Comparison of ENCODE assay signal across 1 cellular context in the genomic region with DNA sequence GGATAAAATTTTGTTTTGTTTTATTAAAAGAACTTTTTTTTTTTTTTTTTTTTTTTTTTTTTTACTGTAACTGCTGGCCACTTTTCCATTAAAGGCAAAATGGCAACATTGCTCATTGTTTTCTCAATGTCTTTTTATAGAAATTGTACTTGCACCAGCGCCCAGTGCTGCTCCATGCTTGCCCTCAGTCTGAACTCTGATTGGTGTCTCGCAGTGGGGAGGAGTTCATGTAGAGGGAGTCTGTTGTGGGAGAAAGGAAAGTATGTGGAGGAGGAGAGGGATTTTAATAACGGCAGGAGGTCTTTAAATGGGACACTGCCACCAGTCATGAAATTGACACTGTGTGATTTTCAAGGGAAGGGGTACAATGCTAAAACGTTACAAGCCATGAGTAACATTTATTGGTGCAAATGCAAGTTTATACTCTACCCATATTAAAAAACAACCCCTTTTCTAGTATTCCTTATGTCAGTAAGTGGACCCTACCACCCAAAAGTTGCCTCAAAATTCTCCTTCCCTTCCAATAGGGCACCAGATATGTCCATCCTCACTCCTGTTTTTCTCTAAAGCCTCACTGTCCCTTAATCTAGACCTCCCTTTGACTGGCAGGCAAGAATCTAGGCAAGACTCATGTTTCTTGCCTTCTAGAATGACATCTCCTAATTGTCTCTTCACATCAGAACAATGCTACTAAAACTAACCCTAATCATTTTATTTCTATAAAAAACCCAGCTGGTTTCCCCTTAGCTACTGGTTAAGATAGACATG.
TF ChIP-seq lines count a peak whose summit lies in the region.

No MANE protein-coding gene starts in this region.

TF ChIP-seq in IMR-90, 13 proteins besides CTCF, POLR2A, EP300 and RAD21 (continued from another document):
- TF ChIP-seq CEBPB (IDR thresholded peaks at IDR 0.05; ENCODE audit: low read depth, low read length) = no peak
- TF ChIP-seq FOS (IDR thresholded peaks at IDR 0.05; ENCODE audit: low read depth, low read length) = no peak
- TF ChIP-seq, protein P1, sequence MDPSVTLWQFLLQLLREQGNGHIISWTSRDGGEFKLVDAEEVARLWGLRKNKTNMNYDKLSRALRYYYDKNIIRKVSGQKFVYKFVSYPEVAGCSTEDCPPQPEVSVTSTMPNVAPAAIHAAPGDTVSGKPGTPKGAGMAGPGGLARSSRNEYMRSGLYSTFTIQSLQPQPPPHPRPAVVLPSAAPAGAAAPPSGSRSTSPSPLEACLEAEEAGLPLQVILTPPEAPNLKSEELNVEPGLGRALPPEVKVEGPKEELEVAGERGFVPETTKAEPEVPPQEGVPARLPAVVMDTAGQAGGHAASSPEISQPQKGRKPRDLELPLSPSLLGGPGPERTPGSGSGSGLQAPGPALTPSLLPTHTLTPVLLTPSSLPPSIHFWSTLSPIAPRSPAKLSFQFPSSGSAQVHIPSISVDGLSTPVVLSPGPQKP (IDR thresholded peaks at IDR 0.05; ENCODE audit: borderline replicate concordance, low read depth, low read length) = no peak
